1 cellular context compared by ENCODE assay signal in the genomic region with DNA sequence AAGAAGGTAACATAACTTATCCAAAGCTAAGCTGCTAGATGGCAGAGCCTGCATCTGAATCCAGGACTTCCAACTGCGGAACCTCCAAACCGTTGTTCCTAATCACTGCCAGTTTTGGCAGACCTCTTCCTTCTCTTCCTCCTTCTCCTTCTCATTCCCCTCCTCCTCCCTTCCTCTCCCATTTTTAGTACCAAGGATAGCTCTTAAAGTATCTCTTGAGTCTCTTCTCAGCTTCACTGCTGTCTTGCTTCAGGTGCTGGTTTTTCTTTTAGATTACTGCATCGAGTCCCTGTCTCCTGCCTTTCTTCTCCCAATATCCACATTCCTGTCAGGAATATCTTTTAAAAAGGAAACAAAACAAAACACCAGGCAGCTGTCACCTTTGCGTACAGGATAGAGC.
TF ChIP-seq lines count a peak whose summit lies in the region.

No MANE protein-coding gene starts in this region.

TF ChIP-seq in GM23338, 12 proteins besides CTCF, POLR2A, EP300 and RAD21 (continued from another document):
- TF ChIP-seq ZNF462 (CRISPR knock-in tag; IDR thresholded peaks at IDR 0.05) (no peak), STAT1 (IDR thresholded peaks at IDR 0.05; ENCODE audit: unreplicated experiment) (no peak), POLR2AphosphoS5 (IDR thresholded peaks at IDR 0.05; ENCODE audit: low read depth) (no peak), ZNF331 (CRISPR knock-in tag; IDR thresholded peaks at IDR 0.05; ENCODE audit: low read depth) (no peak), ZNF114 (CRISPR knock-in tag; IDR thresholded peaks at IDR 0.05) (no peak), NANOG (IDR thresholded peaks at IDR 0.05; ENCODE audit: borderline replicate concordance) (no peak)
